In genomic region chr10:70880077-70880534, GRCh38 we compare ENCODE assay signal across 8 cellular contexts. TPM values are rescaled to one million over a fixed set of nuclear protein-coding genes. Genes with fewer than 3 reads are reported as not detected.
DNase-seq lines count a peak whose midpoint lies in the region; ATAC-seq, FAIRE-seq and TF ChIP-seq lines count a peak whose summit lies in the region.

No MANE protein-coding gene starts in this region.

- H3K27me3 Mint-ChIP-seq in GM23338 (ENCODE audit: insufficient read depth, low read depth, poor library complexity), result peaks cover 3% of the 10 kb centered on the region

- H3K4me3 Mint-ChIP-seq in GM23338, result no peak overlapping the region

- H3K4me1 Mint-ChIP-seq in GM23338, result peaks cover 17% of the 10 kb centered on the region

- peaks cover 60% of the 10 kb centered on the region for H3K36me3 Mint-ChIP-seq in GM23338 (ENCODE audit: low read depth)

- H3K4me3 ChIP-seq in GM23338, result no peak overlapping the region
- H3K4me3 ChIP-seq in ascending aorta, result no peak overlapping the region
- H3K4me3 ChIP-seq in hepatocyte, result no peak overlapping the region
- H3K4me3 ChIP-seq in small intestine (ENCODE audit: low read depth in 1 of 2, low read length in 2 of 2), result no peak overlapping the region

- H3K27ac ChIP-seq in GM23338 (ENCODE audit: low read depth) (no peak overlapping the region), ascending aorta (no peak overlapping the region), hepatocyte (no peak overlapping the region), small intestine (ENCODE audit: low read depth in 1 of 2, low read length in 1 of 2) (no peak overlapping the region)

- H3K79me2 ChIP-seq in GM23338 (replicated peaks; ENCODE audit: insufficient read depth) (no peaks in the 10 kb centered on the region), hepatocyte (no peaks in the 10 kb centered on the region)

- TF ChIP-seq CTCF in GM23338 (conservative IDR thresholded peaks at IDR 0.05; ENCODE audit: low read depth in 2 of 2) (peak; percentile 92 to 95), ascending aorta (IDR thresholded peaks at IDR 0.05) (peak; percentile 83 to 88 (median 85)), hepatocyte (IDR thresholded peaks at IDR 0.05; ENCODE audit: poor library complexity) (peak; percentile 83)

- H3K27me3 ChIP-seq in GM23338 (ENCODE audit: insufficient read depth), result no peaks in the 10 kb centered on the region
- no peaks in the 10 kb centered on the region for H3K27me3 ChIP-seq in ascending aorta
- no peaks in the 10 kb centered on the region for H3K27me3 ChIP-seq in hepatocyte
- H3K27me3 ChIP-seq in small intestine (ENCODE audit: control insufficient read depth in 2 of 2, insufficient read depth in 2 of 2, low read length in 2 of 2), result no peaks in the 10 kb centered on the region

- no peaks in the 10 kb centered on the region for H3K9me3 ChIP-seq in ascending aorta
- H3K9me3 ChIP-seq in hepatocyte (ENCODE audit: low read depth), result no peaks in the 10 kb centered on the region
- no peaks in the 10 kb centered on the region for H3K9me3 ChIP-seq in small intestine (ENCODE audit: control insufficient read depth, low read depth)

- H2AFZ ChIP-seq in GM23338 (no peak overlapping the region), hepatocyte (no peak overlapping the region)

- ATAC-seq in GM23338 (peak; percentile 89), HG03039 (IDR thresholded peaks at IDR 0.05; ENCODE audit: unreplicated experiment) (no peak)

- no peak overlapping the region for H3K4me2 ChIP-seq in GM23338
- H3K4me2 ChIP-seq in hepatocyte, result no peak overlapping the region

- intact Hi-C loops in ascending aorta (cut with DNase I), result loop anchor here (1.0 to 10.0 kb wide), 3 partner anchors 65 to 655 kb away; partner anchors contain the start of gene SGPL1

- peak; percentile 74 for DNase-seq in CMK (ENCODE audit: low read depth)
- DNase-seq in GM23338 (ENCODE audit: low spot score), result peak; percentile 89
- peak; percentile 79 for DNase-seq in NCI-H146 (lab: John Stamatoyannopoulos, UW)
- DNase-seq in T1000 (lab: John Stamatoyannopoulos, UW), result peak; percentile 63
- DNase-seq in ascending aorta (ENCODE audit: low spot score in 2 of 2), result peak; percentile 48 to 87
- peak; percentile 88 for DNase-seq in hepatocyte (ENCODE audit: low spot score)
- DNase-seq in small intestine, result peak; percentile 88

- no peaks in the 10 kb centered on the region for H3K9me3 Mint-ChIP-seq in GM23338

- H3K9me2 ChIP-seq in GM23338 (ENCODE audit: insufficient read depth), result no peaks in the 10 kb centered on the region
- no peaks in the 10 kb centered on the region for H3K9me2 ChIP-seq in hepatocyte (replicated peaks; ENCODE audit: insufficient read depth)

- FAIRE-seq in small intestine (lab: Jason Lieb, UNC), result no peak

- H3K4me1 ChIP-seq in GM23338 (ENCODE audit: insufficient read depth) (0 out of 2 replicates have a peak, but pooled peaks cover 10% of the 10 kb centered on the region), ascending aorta (no peaks in the 10 kb centered on the region), hepatocyte (ENCODE audit: insufficient read depth) (no peaks in the 10 kb centered on the region), small intestine (ENCODE audit: control insufficient read depth in 2 of 2, insufficient read depth in 1 of 2, low read depth in 1 of 2, low read length in 1 of 2) (no peaks in the 10 kb centered on the region)

- H4K20me1 ChIP-seq in GM23338 (replicated peaks; ENCODE audit: insufficient read depth), result no peaks in the 10 kb centered on the region; the same call in 1 of the 2 replicates
- no peaks in the 10 kb centered on the region for H4K20me1 ChIP-seq in hepatocyte (ENCODE audit: insufficient read depth, poor library complexity, severe bottlenecking)

- no peak overlapping the region for H3K27ac Mint-ChIP-seq in GM23338

- H3K36me3 ChIP-seq in GM23338 (ENCODE audit: insufficient read depth) (peaks cover 11% of the 10 kb centered on the region; the same call in 1 of the 2 replicates), ascending aorta (peaks cover 6 to 62% of the 10 kb centered on the region in 2 donors), hepatocyte (replicated peaks; ENCODE audit: insufficient read depth, low read depth) (no peaks in the 10 kb centered on the region), small intestine (ENCODE audit: control insufficient read depth in 2 of 2, insufficient read depth in 2 of 2, low read length in 2 of 2) (peaks cover 7 to 12% of the 10 kb centered on the region in 2 donors)

- WGBS in hepatocyte (ENCODE audit: low lambda C conversion rate, missing lambda C conversion rate), result 19% methylated on average over 4 of the region's 4 CpGs
- WGBS in small intestine, 3 donors, result 5 to 7% (median 6%) methylated on average over 4 of the region's 4 CpGs

- H3F3A ChIP-seq in GM23338 (replicated peaks; ENCODE audit: low read depth), result no peaks in the 10 kb centered on the region

TF ChIP-seq in GM23338, 12 proteins besides CTCF, POLR2A, EP300 and RAD21:
- TF ChIP-seq POLR2AphosphoS5 (IDR thresholded peaks at IDR 0.05; ENCODE audit: low read depth), result no peak
- TF ChIP-seq ZNF114 (CRISPR knock-in tag; IDR thresholded peaks at IDR 0.05), result no peak
- TF ChIP-seq ZNF462 (CRISPR knock-in tag; IDR thresholded peaks at IDR 0.05), result no peak
TF ChIP-seq in GM23338: peak in this region for 0.

RNA-seq across cellular contexts. Expression of gene PCBD1, which starts 8.3 kb away (rescaled TPM):
- total RNA-seq in GM23338 (2014; rRNA removed; shearing (Covaris generic)), result 33.3 and 46.0 TPM in 2 replicates
- polyA plus RNA-seq in GM23338 (2016; fragmentation: Nextera tagmentation; extraction: Ambion mirVana) (77.4 and 78.5 TPM in 2 replicates), hepatocyte (107 and 122 TPM in 2 replicates), small intestine (100 to 1,000 TPM in 1 of 3 donors, 10 to 100 TPM in 2; 67.3 to 147 (median 75.9) TPM)
- total RNA-seq in ascending aorta (45.8 TPM), hepatocyte (81.5 and 93.5 TPM in 2 replicates)
